ENCODE assay signal across 19 cellular contexts in the genomic region with DNA sequence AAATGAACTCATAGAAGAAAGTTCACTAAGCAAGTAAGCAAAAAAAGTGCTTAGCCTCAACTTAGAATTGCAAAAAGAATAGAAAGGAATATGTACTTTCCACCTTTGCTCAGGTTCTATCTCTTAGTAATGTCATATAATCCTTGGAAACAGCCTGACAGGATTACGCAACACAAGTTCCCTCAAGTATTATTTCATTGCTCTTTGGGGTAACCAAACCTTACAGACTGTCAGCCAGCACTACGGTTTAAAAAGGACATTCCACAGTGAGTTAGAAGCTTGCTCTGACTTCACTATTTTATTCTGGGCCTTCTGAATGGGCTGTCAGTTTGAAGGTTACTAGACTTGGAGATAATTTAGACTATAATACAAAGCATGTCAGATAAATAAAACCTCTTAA.
"Had no signal": no experiment of that assay in that cellular context is flagged by ENCODE, and none has a peak within 500 bp of the region (broad histone marks: within the 10 kb centered on the region; RNA-seq: fewer than 3 reads in every experiment).

No MANE protein-coding gene starts in this region.

- H3K27ac Mint-ChIP-seq: activated CD4-positive, alpha-beta T cell treated with anti-CD3 and anti-CD28 coated beads for 36 hours; activated CD8-positive, alpha-beta T cell treated with anti-CD3 and anti-CD28 coated beads for 36 hours; activated T-cell treated with anti-CD3 and anti-CD28 coated beads, Interleukin-2, amount 50 U/mL, for 72 hours; nephron; progenitor cell of endocrine pancreas; type B pancreatic cell had no signal

- H3K36me3 Mint-ChIP-seq: type B pancreatic cell had no signal

- FAIRE-seq: astrocyte had no signal

- H3K4me1 Mint-ChIP-seq: activated CD4-positive, alpha-beta T cell treated with anti-CD3 and anti-CD28 coated beads for 36 hours; nephron had no signal

- H3K4me3 ChIP-seq: coronary artery had no signal

- H3K27ac ChIP-seq: coronary artery, VCaP had no signal

- H3K4me3 Mint-ChIP-seq: activated CD4-positive, alpha-beta T cell treated with anti-CD3 and anti-CD28 coated beads for 36 hours; activated CD8-positive, alpha-beta T cell treated with anti-CD3 and anti-CD28 coated beads for 36 hours; activated T-cell treated with anti-CD3 and anti-CD28 coated beads, Interleukin-2, amount 50 U/mL, for 72 hours; nephron; type B pancreatic cell had no signal

- H3K9me3 Mint-ChIP-seq: activated CD8-positive, alpha-beta T cell treated with anti-CD3 and anti-CD28 coated beads for 36 hours; nephron; type B pancreatic cell had no signal

- DNase-seq: activated CD4-positive, alpha-beta T cell treated with anti-CD3 and anti-CD28 coated beads for 36 hours; activated CD8-positive, alpha-beta memory T cell treated with anti-CD3 and anti-CD28 coated beads, Interleukin-2, amount 50 U/mL, for 4 hours; activated CD8-positive, alpha-beta T cell treated with anti-CD3 and anti-CD28 coated beads for 36 hours; activated T-cell treated with anti-CD3 and anti-CD28 coated beads, Interleukin-2, amount 50 U/mL, for 72 hours; effector CD8-positive, alpha-beta T cell; erythroblast; left cardiac atrium; occipital lobe; stimulated activated CD4-positive, alpha-beta T cell treated with anti-CD3 and anti-CD28 coated beads, Interleukin-12 subunit alpha, Interleukin-12 subunit beta, amount 100 ng/mL, for 4 hours; stimulated activated naive CD4-positive, alpha-beta T cell; substantia nigra; T1000 had no signal

- H3K27me3 Mint-ChIP-seq: activated CD4-positive, alpha-beta T cell treated with anti-CD3 and anti-CD28 coated beads for 36 hours; progenitor cell of endocrine pancreas; type B pancreatic cell had no signal

- ATAC-seq: activated CD4-positive, alpha-beta T cell treated with anti-CD3 and anti-CD28 coated beads for 36 hours; activated CD8-positive, alpha-beta T cell treated with anti-CD3 and anti-CD28 coated beads for 36 hours; activated T-cell treated with anti-CD3 and anti-CD28 coated beads, Interleukin-2, amount 50 U/mL, for 72 hours; left cardiac atrium; sciatic nerve had no signal
